8 cellular contexts compared by ENCODE assay signal in the genomic region with DNA sequence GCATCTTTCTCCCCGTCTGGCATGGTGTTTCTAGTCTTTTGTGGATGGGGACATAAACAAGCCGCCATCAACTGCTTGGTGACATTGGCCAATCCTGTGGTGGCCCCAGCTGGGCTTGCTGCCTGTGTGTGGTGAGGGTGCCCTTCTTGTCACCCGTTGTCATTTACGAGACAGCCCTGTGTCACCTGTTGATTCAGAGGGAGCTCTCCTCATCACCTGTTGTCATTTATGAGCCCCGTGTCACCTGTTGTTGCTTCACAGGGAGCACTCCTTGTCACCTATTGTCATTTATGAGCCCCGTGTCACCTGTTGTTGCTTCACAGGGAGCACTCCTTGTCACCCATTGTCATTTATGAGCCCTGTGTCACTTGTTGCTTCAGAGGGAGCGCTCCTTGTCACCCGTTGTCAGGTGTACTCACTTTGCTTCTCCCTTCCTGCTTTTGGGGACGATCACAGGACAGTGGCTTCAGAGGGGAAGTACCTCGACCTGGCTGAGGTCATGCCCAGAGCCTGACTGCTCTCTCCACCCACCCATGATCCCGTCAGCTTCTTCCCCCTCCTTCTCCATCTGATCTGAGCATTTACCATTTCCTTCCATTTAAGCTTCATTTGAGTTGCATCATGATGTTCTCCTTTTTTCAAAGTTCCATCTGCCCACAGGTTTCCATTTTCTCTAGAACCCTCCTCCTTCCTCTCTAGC. TPM values are rescaled to one million over a fixed set of nuclear protein-coding genes. Genes with fewer than 3 reads are reported as not detected.
DNase-seq lines count a peak whose midpoint lies in the region; ATAC-seq and TF ChIP-seq lines count a peak whose summit lies in the region.

No MANE protein-coding gene starts in this region.

- H3K4me3 Mint-ChIP-seq in stimulated activated naive CD8-positive, alpha-beta T cell treated with anti-CD3 and anti-CD28 coated beads, Interleukin-15, amount 100 ng/mL, for 72 hours = peak overlapping the region; percentile 96 to 98

- 35% methylated on average over 6 of the region's 11 CpGs for WGBS in right lobe of liver (ENCODE audit: insufficient coverage, low coverage, low lambda C conversion rate, missing lambda C conversion rate)

- H3K9me3 Mint-ChIP-seq in stimulated activated naive CD8-positive, alpha-beta T cell treated with anti-CD3 and anti-CD28 coated beads, Interleukin-15, amount 100 ng/mL, for 72 hours = peaks cover 0 to 8% of the 10 kb centered on the region in 2 donors

- H3K27ac ChIP-seq in right lobe of liver = peak overlapping the region in 1 of 3 donors; percentile 55

- H3K27ac Mint-ChIP-seq in stimulated activated naive CD8-positive, alpha-beta T cell treated with anti-CD3 and anti-CD28 coated beads, Interleukin-15, amount 100 ng/mL, for 72 hours = peak overlapping the region; percentile 86 to 99

- H3K27me3 ChIP-seq in right lobe of liver = no peaks in the 10 kb centered on the region

- TF ChIP-seq POLR2A in right lobe of liver (IDR thresholded peaks at IDR 0.05) = no peak

- no peak overlapping the region for H3K4me3 ChIP-seq in right lobe of liver

- peaks cover 77% of the 10 kb centered on the region for H3K4me1 Mint-ChIP-seq in stimulated activated naive CD8-positive, alpha-beta T cell treated with anti-CD3 and anti-CD28 coated beads, Interleukin-15, amount 100 ng/mL, for 72 hours

- intact Hi-C loops in right lobe of liver (cut with DNase I) = no loop called here

- DNase-seq in NCI-H345 treated with DMSO at 0.1 percent for 48 hours (lab: John Stamatoyannopoulos, UW; ENCODE audit: unreplicated experiment) (peak; percentile 82), activated T-cell treated with anti-CD3 and anti-CD28 coated beads for 48 hours (ENCODE audit: low read depth) (peak; percentile 60), right lobe of liver (no peak), NCI-H2196 (lab: John Stamatoyannopoulos, UW; ENCODE audit: unreplicated experiment) (no peak), NCI-H187 treated with DMSO at 0.1 percent for 48 hours (lab: John Stamatoyannopoulos, UW) (no peak)
- DNase-seq in stimulated activated naive CD8-positive, alpha-beta T cell treated with anti-CD3 and anti-CD28 coated beads, Interleukin-15, amount 100 ng/mL, for 72 hours = peak; percentile 52 to 81

- peaks cover 0 to 24% (median 8%) of the 10 kb centered on the region in 4 donors for H3K4me1 ChIP-seq in right lobe of liver

- H3K36me3 ChIP-seq in right lobe of liver = no peaks in the 10 kb centered on the region

- no peak for TF ChIP-seq CTCF in right lobe of liver (IDR thresholded peaks at IDR 0.05)

- ATAC-seq in GM18498 (IDR thresholded peaks at IDR 0.05; ENCODE audit: unreplicated experiment) = peak; percentile 51
- peak; percentile 52 for ATAC-seq in HG02763 (IDR thresholded peaks at IDR 0.05; ENCODE audit: unreplicated experiment)
- peak; percentile 21 to 50 (median 45) for ATAC-seq in right lobe of liver
- peak; percentile 84 for ATAC-seq in stimulated activated naive CD8-positive, alpha-beta T cell treated with anti-CD3 and anti-CD28 coated beads, Interleukin-15, amount 100 ng/mL, for 72 hours

- H3K9me3 ChIP-seq in right lobe of liver = no peaks in the 10 kb centered on the region

- no peaks in the 10 kb centered on the region for H3K27me3 Mint-ChIP-seq in stimulated activated naive CD8-positive, alpha-beta T cell treated with anti-CD3 and anti-CD28 coated beads, Interleukin-15, amount 100 ng/mL, for 72 hours

RNA-seq across cellular contexts. Expression of a gene that starts 29.1 kb away (rescaled TPM):
- total RNA-seq in right lobe of liver = 10 to 100 TPM; 23.1 to 68.8 (median 29.1) TPM

Comparison
In these comparisons a context has a peak if more than half of its experiments do, and no peak if none do; other contexts are left out.
1. DNase-seq: peak in NCI-H345 treated with DMSO at 0.1 percent for 48 hours (single experiment), activated T-cell treated with anti-CD3 and anti-CD28 coated beads for 48 hours (single experiment) and stimulated activated naive CD8-positive, alpha-beta T cell treated with anti-CD3 and anti-CD28 coated beads, Interleukin-15, amount 100 ng/mL, for 72 hours (2 of 2); none in right lobe of liver (0 of 3), NCI-H2196 (single experiment) and NCI-H187 treated with DMSO at 0.1 percent for 48 hours (single experiment).
2. Peak in every context shown above with its lines, with median percentiles within 50 percentile points of each other: ATAC-seq.